13 cellular contexts compared by ENCODE assay signal in genomic region chr18:77116201-77117080, GRCh38. TPM values are rescaled to one million over a fixed set of nuclear protein-coding genes. Genes with fewer than 3 reads are reported as not detected.
DNase-seq lines count a peak whose midpoint lies in the region; ATAC-seq and TF ChIP-seq lines count a peak whose summit lies in the region.
"Had no signal": no experiment of that assay in that cellular context is flagged by ENCODE, and none has a peak within 500 bp of the region (broad histone marks: within the 10 kb centered on the region; RNA-seq: fewer than 3 reads in every experiment).

No MANE protein-coding gene starts in this region.

- H3K27ac Mint-ChIP-seq in activated CD4-positive, alpha-beta T cell treated with anti-CD3 and anti-CD28 coated beads for 36 hours = peak overlapping the region; percentile 25
- H3K27ac Mint-ChIP-seq in stimulated activated effector memory CD8-positive, alpha-beta T cell treated with anti-CD3 and anti-CD28 coated beads, Interleukin-12 subunit alpha, Interleukin-12 subunit beta, amount 100 ng/mL, for 72 hours = peak overlapping the region; percentile 72
- no peak overlapping the region for H3K27ac Mint-ChIP-seq in type B pancreatic cell

- peak overlapping the region; percentile 92 for H3K27ac ChIP-seq in VCaP
- H3K27ac ChIP-seq: WERI-Rb-1 had no signal

- TF ChIP-seq CTCF in VCaP (conservative IDR thresholded peaks at IDR 0.05) (no peak), type B pancreatic cell (conservative IDR thresholded peaks at IDR 0.05) (no peak)

- H3K9me3 Mint-ChIP-seq in activated CD4-positive, alpha-beta T cell treated with anti-CD3 and anti-CD28 coated beads for 36 hours (ENCODE audit: low read depth) = peaks cover 3% of the 10 kb centered on the region
- no peaks in the 10 kb centered on the region for H3K9me3 Mint-ChIP-seq in stimulated activated effector memory CD8-positive, alpha-beta T cell treated with anti-CD3 and anti-CD28 coated beads, Interleukin-12 subunit alpha, Interleukin-12 subunit beta, amount 100 ng/mL, for 72 hours
- H3K9me3 Mint-ChIP-seq in type B pancreatic cell = no peaks in the 10 kb centered on the region

- H3K27me3 Mint-ChIP-seq in activated CD4-positive, alpha-beta T cell treated with anti-CD3 and anti-CD28 coated beads for 36 hours = no peaks in the 10 kb centered on the region
- no peaks in the 10 kb centered on the region for H3K27me3 Mint-ChIP-seq in type B pancreatic cell

- no peak overlapping the region for H3K4me3 Mint-ChIP-seq in activated CD4-positive, alpha-beta T cell treated with anti-CD3 and anti-CD28 coated beads for 36 hours
- no peak overlapping the region for H3K4me3 Mint-ChIP-seq in stimulated activated effector memory CD8-positive, alpha-beta T cell treated with anti-CD3 and anti-CD28 coated beads, Interleukin-12 subunit alpha, Interleukin-12 subunit beta, amount 100 ng/mL, for 72 hours
- no peak overlapping the region for H3K4me3 Mint-ChIP-seq in type B pancreatic cell

- ATAC-seq in activated CD4-positive, alpha-beta T cell treated with anti-CD3 and anti-CD28 coated beads for 36 hours = no peak
- no peak for ATAC-seq in stimulated activated effector memory CD8-positive, alpha-beta T cell treated with anti-CD3 and anti-CD28 coated beads, Interleukin-12 subunit alpha, Interleukin-12 subunit beta, amount 100 ng/mL, for 72 hours
- no peak for ATAC-seq in GM19328 (IDR thresholded peaks at IDR 0.05; ENCODE audit: unreplicated experiment)

- POLR2A ChIA-PET in activated CD4-positive, alpha-beta T cell treated with anti-CD3 and anti-CD28 coated beads for 36 hours (lab: Charles Lee) = no interaction called here

- intact Hi-C loops in activated CD4-positive, alpha-beta T cell treated with anti-CD3 and anti-CD28 coated beads for 36 hours (cut with DNase I, micrococcal nuclease) = no loop called here

- no peak for DNase-seq in activated CD4-positive, alpha-beta T cell treated with anti-CD3 and anti-CD28 coated beads for 36 hours
- DNase-seq in activated CD4-positive, alpha-beta T cell treated with anti-CD3 and anti-CD28 coated beads for 48 hours = no peak
- DNase-seq in islet precursor cell (peak; percentile 7), NCI-H82 treated with DMSO at 0.1 percent for 48 hours (lab: John Stamatoyannopoulos, UW; ENCODE audit: unreplicated experiment) (no peak), type B pancreatic cell (ENCODE audit: extremely low spot score, unreplicated experiment) (no peak)
- no peak for DNase-seq in stimulated activated effector memory CD8-positive, alpha-beta T cell treated with anti-CD3 and anti-CD28 coated beads, Interleukin-12 subunit alpha, Interleukin-12 subunit beta, amount 100 ng/mL, for 72 hours (ENCODE audit: low spot score in 2 of 2)
- DNase-seq: Kasumi-1; NCI-H2081 treated with DMSO at 0.1 percent for 48 hours; NK-92 treated with Interleukin-12 subunit alpha and Interleukin-12 subunit beta, amount 100 ng/mL, for 24 hours; WERI-Rb-1 had no signal

- CTCF ChIA-PET in activated CD4-positive, alpha-beta T cell treated with anti-CD3 and anti-CD28 coated beads for 36 hours (lab: Charles Lee) = no interaction called here

- H3K36me3 Mint-ChIP-seq in activated CD4-positive, alpha-beta T cell treated with anti-CD3 and anti-CD28 coated beads for 36 hours (ENCODE audit: low read depth) = peaks cover 56% of the 10 kb centered on the region
- peaks cover 53% of the 10 kb centered on the region for H3K36me3 Mint-ChIP-seq in stimulated activated effector memory CD8-positive, alpha-beta T cell treated with anti-CD3 and anti-CD28 coated beads, Interleukin-12 subunit alpha, Interleukin-12 subunit beta, amount 100 ng/mL, for 72 hours
- peaks cover 3% of the 10 kb centered on the region for H3K36me3 Mint-ChIP-seq in type B pancreatic cell

- H3K4me1 Mint-ChIP-seq in activated CD4-positive, alpha-beta T cell treated with anti-CD3 and anti-CD28 coated beads for 36 hours = peaks cover 75% of the 10 kb centered on the region
- H3K4me1 Mint-ChIP-seq in stimulated activated effector memory CD8-positive, alpha-beta T cell treated with anti-CD3 and anti-CD28 coated beads, Interleukin-12 subunit alpha, Interleukin-12 subunit beta, amount 100 ng/mL, for 72 hours = peaks cover 92% of the 10 kb centered on the region
- peaks cover 21% of the 10 kb centered on the region for H3K4me1 Mint-ChIP-seq in type B pancreatic cell (ENCODE audit: unreplicated experiment)

RNA-seq across cellular contexts. Expression of gene MBP, which starts 16.1 kb away (rescaled TPM):
- 10 to 100 TPM; 47.0 to 65.7 TPM for total RNA-seq in activated CD4-positive, alpha-beta T cell treated with anti-CD3 and anti-CD28 coated beads for 36 hours
- total RNA-seq in type B pancreatic cell (ENCODE audit: low replicate concordance) = 14.5 and 34.0 TPM in 2 replicates
- total RNA-seq: A172 had no signal
